1 cellular context compared by ENCODE assay signal in genomic region chr1:1835546-1835945, GRCh38.
TF ChIP-seq lines count a peak whose summit lies in the region.

No MANE protein-coding gene starts in this region.

TF ChIP-seq in endothelial cell of umbilical vein, 7 proteins besides CTCF, POLR2A, EP300 and RAD21:
- TF ChIP-seq EZH2 (IDR thresholded peaks at IDR 0.05; ENCODE audit: borderline replicate concordance, low read depth, low read length, severe bottlenecking) (no peak), MAX (IDR thresholded peaks at IDR 0.05; ENCODE audit: insufficient read depth, insufficient read length) (no peak), GATA2 (IDR thresholded peaks at IDR 0.05; ENCODE audit: insufficient read depth, insufficient read length, low read depth, low read length) (no peak), FOS (IDR thresholded peaks at IDR 0.05; ENCODE audit: borderline replicate concordance, insufficient read depth, low read length) (no peak), POLR2AphosphoS5 (IDR thresholded peaks at IDR 0.05; ENCODE audit: insufficient read depth, low read depth, low read length) (no peak), JUN (IDR thresholded peaks at IDR 0.05; ENCODE audit: borderline replicate concordance, insufficient read depth, insufficient read length, low read depth) (no peak), MYC (IDR thresholded peaks at IDR 0.05; ENCODE audit: low read depth, low read length) (no peak)
